Comparison of ENCODE assay signal across 8 cellular contexts in genomic region chr11:64229959-64230208, GRCh38.
DNase-seq lines count a peak whose midpoint lies in the region; ATAC-seq and TF ChIP-seq lines count a peak whose summit lies in the region.

No MANE protein-coding gene starts in this region.

- peak overlapping the region; percentile 80 for H3K4me3 Mint-ChIP-seq in activated naive CD8-positive, alpha-beta T cell
- H3K4me3 Mint-ChIP-seq in stimulated activated naive B cell treated with anti-CD40 and anti-IgM and Interleukin-4, amounts not matched to agents 10 μg/mL and 1 μg/mL and 100 μg/mL, for 72 hours, result peak overlapping the region; percentile 87 to 97

- H3K4me3 ChIP-seq in HL-60 (replicated peaks; ENCODE audit: insufficient read depth, low read length) (peak overlapping the region; percentile 73), iPS-18c (ENCODE audit: insufficient read depth, low read depth, low read length) (peak overlapping the region; percentile 64)

- H3K27me3 Mint-ChIP-seq in activated naive CD8-positive, alpha-beta T cell, result no peaks in the 10 kb centered on the region
- no peaks in the 10 kb centered on the region for H3K27me3 Mint-ChIP-seq in stimulated activated naive B cell treated with anti-CD40 and anti-IgM and Interleukin-4, amounts not matched to agents 10 μg/mL and 1 μg/mL and 100 μg/mL, for 72 hours

- TF ChIP-seq CTCF in HL-60 (IDR thresholded peaks at IDR 0.05; ENCODE audit: insufficient read depth, low read length), result no peak

- no peaks in the 10 kb centered on the region for H3K36me3 Mint-ChIP-seq in activated naive CD8-positive, alpha-beta T cell
- peaks cover 19 to 20% of the 10 kb centered on the region in 2 donors for H3K36me3 Mint-ChIP-seq in stimulated activated naive B cell treated with anti-CD40 and anti-IgM and Interleukin-4, amounts not matched to agents 10 μg/mL and 1 μg/mL and 100 μg/mL, for 72 hours

- DNase-seq in HL-60 (ENCODE audit: low read depth in 1 of 2, low spot score in 1 of 2) (no peak), NCI-H2081 treated with DMSO at 0.1 percent for 48 hours (lab: John Stamatoyannopoulos, UW) (no peak), NCI-H524 (lab: John Stamatoyannopoulos, UW) (no peak)
- DNase-seq in stimulated activated naive B cell treated with anti-CD40 and anti-IgM and Interleukin-4, amounts not matched to agents 10 μg/mL and 1 μg/mL and 100 μg/mL, for 72 hours, result no peak
- DNase-seq in stimulated activated CD4-positive, alpha-beta T cell treated with anti-CD3 and anti-CD28 coated beads, Interleukin-2, amount 100 ng/mL, for 48 hours, result no peak

- peaks cover 42% of the 10 kb centered on the region for H3K4me1 Mint-ChIP-seq in activated naive CD8-positive, alpha-beta T cell (ENCODE audit: low read depth)
- H3K4me1 Mint-ChIP-seq in stimulated activated naive B cell treated with anti-CD40 and anti-IgM and Interleukin-4, amounts not matched to agents 10 μg/mL and 1 μg/mL and 100 μg/mL, for 72 hours, result peaks cover 42 to 79% of the 10 kb centered on the region in 2 donors

- peak overlapping the region; percentile 79 for H3K27ac ChIP-seq in HL-60 (replicated peaks)

- peaks cover 2% of the 10 kb centered on the region for H3K9me3 ChIP-seq in iPS-18c (ENCODE audit: control insufficient read depth, insufficient read depth, low read length)

- no peak for ATAC-seq in stimulated activated naive B cell treated with anti-CD40 and anti-IgM and Interleukin-4, amounts not matched to agents 10 μg/mL and 1 μg/mL and 100 μg/mL, for 72 hours (replicated peaks)
- ATAC-seq in HG03095 (IDR thresholded peaks at IDR 0.05; ENCODE audit: unreplicated experiment), result no peak

- H3K9me3 Mint-ChIP-seq in activated naive CD8-positive, alpha-beta T cell (ENCODE audit: low read depth), result no peaks in the 10 kb centered on the region
- no peaks in the 10 kb centered on the region for H3K9me3 Mint-ChIP-seq in stimulated activated naive B cell treated with anti-CD40 and anti-IgM and Interleukin-4, amounts not matched to agents 10 μg/mL and 1 μg/mL and 100 μg/mL, for 72 hours

- H3K27me3 ChIP-seq in HL-60 (ENCODE audit: insufficient read depth, poor library complexity, severe bottlenecking), result no peaks in the 10 kb centered on the region

- peak overlapping the region; percentile 75 for H3K27ac Mint-ChIP-seq in activated naive CD8-positive, alpha-beta T cell
- peak overlapping the region; percentile 97 for H3K27ac Mint-ChIP-seq in stimulated activated naive B cell treated with anti-CD40 and anti-IgM and Interleukin-4, amounts not matched to agents 10 μg/mL and 1 μg/mL and 100 μg/mL, for 72 hours
